2 cellular contexts compared by ENCODE assay signal in the genomic region with DNA sequence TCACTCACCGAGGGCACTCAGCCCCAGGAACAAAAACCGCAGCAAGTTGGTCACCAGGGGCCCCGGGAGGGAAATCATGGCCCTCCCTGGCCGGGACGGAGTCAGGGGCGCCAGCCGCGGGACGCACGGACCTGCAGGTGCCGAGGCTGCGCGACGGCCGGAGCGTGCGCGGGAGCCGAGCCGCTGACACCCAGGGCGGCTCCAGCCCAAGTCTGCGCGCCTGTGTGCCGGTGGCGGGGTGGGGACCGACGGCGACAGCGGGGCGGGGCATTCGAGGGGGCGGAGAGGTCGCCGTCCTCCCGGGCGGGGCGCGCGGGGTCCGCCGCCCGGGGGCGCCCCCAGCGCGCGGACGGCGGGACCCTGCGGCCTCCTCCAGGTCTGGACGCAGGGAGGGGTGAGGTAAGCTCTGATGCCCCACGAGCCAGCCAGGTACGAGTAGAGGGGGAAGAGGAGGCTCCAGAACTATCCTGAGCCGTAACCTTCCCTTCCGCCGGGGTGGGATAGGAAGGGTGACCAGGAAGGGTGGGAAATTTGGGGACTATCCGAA.
TF ChIP-seq lines count a peak whose summit lies in the region.

ESAM (minus strand) TSS at position 214 of the 547 bp plus-strand sequence; CDS start at position 78, 136 bp downstream.

TF ChIP-seq in SK-N-SH, 30 proteins besides CTCF, POLR2A, EP300 and RAD21 (continued from another document):
- TF ChIP-seq, protein P1, sequence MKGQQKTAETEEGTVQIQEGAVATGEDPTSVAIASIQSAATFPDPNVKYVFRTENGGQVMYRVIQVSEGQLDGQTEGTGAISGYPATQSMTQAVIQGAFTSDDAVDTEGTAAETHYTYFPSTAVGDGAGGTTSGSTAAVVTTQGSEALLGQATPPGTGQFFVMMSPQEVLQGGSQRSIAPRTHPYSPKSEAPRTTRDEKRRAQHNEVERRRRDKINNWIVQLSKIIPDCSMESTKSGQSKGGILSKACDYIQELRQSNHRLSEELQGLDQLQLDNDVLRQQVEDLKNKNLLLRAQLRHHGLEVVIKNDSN (IDR thresholded peaks at IDR 0.05; ENCODE audit: borderline replicate concordance, low read depth) = no peak
- TF ChIP-seq GATA2 (CRISPR knock-in tag; IDR thresholded peaks at IDR 0.05) (no peak), CHD2 (IDR thresholded peaks at IDR 0.05; ENCODE audit: low read length, partially characterized antibody) (no peak), YY1 (IDR thresholded peaks at IDR 0.05; ENCODE audit: low read depth) (no peak), GABPA (IDR thresholded peaks at IDR 0.05; ENCODE audit: low read depth) (no peak)

TF ChIP-seq in SK-N-SH treated with all-trans-retinoic acid at 6 μM for 48 hours, 23 proteins besides CTCF, POLR2A, EP300 and RAD21 (continued from another document):
- TF ChIP-seq ZC3H10 (CRISPR knock-in tag; IDR thresholded peaks at IDR 0.05) (no peak), SNAI2 (CRISPR knock-in tag; IDR thresholded peaks at IDR 0.05) (no peak), ZFP3 (CRISPR knock-in tag; IDR thresholded peaks at IDR 0.05) (no peak), CSRNP3 (CRISPR knock-in tag; IDR thresholded peaks at IDR 0.05) (no peak), BACH2 (CRISPR knock-in tag; IDR thresholded peaks at IDR 0.05; ENCODE audit: borderline replicate concordance) (no peak), ISL1 (CRISPR knock-in tag; IDR thresholded peaks at IDR 0.05) (no peak), TOX (CRISPR knock-in tag; IDR thresholded peaks at IDR 0.05; ENCODE audit: borderline replicate concordance) (no peak), ZNF70 (CRISPR knock-in tag; IDR thresholded peaks at IDR 0.05) (no peak)
- TF ChIP-seq, protein P2, sequence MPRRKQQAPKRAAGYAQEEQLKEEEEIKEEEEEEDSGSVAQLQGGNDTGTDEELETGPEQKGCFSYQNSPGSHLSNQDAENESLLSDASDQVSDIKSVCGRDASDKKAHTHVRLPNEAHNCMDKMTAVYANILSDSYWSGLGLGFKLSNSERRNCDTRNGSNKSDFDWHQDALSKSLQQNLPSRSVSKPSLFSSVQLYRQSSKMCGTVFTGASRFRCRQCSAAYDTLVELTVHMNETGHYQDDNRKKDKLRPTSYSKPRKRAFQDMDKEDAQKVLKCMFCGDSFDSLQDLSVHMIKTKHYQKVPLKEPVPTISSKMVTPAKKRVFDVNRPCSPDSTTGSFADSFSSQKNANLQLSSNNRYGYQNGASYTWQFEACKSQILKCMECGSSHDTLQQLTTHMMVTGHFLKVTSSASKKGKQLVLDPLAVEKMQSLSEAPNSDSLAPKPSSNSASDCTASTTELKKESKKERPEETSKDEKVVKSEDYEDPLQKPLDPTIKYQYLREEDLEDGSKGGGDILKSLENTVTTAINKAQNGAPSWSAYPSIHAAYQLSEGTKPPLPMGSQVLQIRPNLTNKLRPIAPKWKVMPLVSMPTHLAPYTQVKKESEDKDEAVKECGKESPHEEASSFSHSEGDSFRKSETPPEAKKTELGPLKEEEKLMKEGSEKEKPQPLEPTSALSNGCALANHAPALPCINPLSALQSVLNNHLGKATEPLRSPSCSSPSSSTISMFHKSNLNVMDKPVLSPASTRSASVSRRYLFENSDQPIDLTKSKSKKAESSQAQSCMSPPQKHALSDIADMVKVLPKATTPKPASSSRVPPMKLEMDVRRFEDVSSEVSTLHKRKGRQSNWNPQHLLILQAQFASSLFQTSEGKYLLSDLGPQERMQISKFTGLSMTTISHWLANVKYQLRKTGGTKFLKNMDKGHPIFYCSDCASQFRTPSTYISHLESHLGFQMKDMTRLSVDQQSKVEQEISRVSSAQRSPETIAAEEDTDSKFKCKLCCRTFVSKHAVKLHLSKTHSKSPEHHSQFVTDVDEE (CRISPR knock-in tag; IDR thresholded peaks at IDR 0.05) = no peak
- TF ChIP-seq, protein P3, sequence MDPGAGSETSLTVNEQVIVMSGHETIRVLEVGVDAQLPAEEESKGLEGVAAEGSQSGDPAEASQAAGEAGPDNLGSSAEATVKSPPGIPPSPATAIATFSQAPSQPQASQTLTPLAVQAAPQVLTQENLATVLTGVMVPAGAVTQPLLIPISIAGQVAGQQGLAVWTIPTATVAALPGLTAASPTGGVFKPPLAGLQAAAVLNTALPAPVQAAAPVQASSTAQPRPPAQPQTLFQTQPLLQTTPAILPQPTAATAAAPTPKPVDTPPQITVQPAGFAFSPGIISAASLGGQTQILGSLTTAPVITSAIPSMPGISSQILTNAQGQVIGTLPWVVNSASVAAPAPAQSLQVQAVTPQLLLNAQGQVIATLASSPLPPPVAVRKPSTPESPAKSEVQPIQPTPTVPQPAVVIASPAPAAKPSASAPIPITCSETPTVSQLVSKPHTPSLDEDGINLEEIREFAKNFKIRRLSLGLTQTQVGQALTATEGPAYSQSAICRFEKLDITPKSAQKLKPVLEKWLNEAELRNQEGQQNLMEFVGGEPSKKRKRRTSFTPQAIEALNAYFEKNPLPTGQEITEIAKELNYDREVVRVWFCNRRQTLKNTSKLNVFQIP (CRISPR knock-in tag; IDR thresholded peaks at IDR 0.05; ENCODE audit: borderline replicate concordance, low read depth) = no peak
